In genomic region chr9:126321742-126322141, GRCh38 we compare ENCODE assay signal across 31 cellular contexts.
"Had no signal": no experiment of that assay in that cellular context is flagged by ENCODE, and none has a peak within 500 bp of the region (broad histone marks: within the 10 kb centered on the region; RNA-seq: fewer than 3 reads in every experiment).

No MANE protein-coding gene starts in this region.

- H3K36me3 Mint-ChIP-seq: naive B cell; neural progenitor cell; stimulated activated naive B cell treated with anti-CD40 and anti-IgM and Interleukin-4, amounts not matched to agents 10 μg/mL and 1 μg/mL and 100 μg/mL, for 72 hours had no signal

- H3K9me3 ChIP-seq: ovary, thyroid gland had no signal

- H3K9me3 Mint-ChIP-seq: natural killer cell treated with Interleukin-12 subunit alpha and Interleukin-12 subunit beta and Interleukin-15 and Interleukin-18, amount 100 ng/mL, for 72 hours; stimulated activated naive B cell treated with anti-CD40 and anti-IgM and Interleukin-4, amounts not matched to agents 10 μg/mL and 1 μg/mL and 100 μg/mL, for 72 hours had no signal

- FAIRE-seq: small intestine, urothelium cell line had no signal

- H3K27ac ChIP-seq: neural progenitor cell, ovary, parathyroid adenoma, psoas muscle, right lobe of liver, sigmoid colon, stomach, thoracic aorta, thyroid gland, tibial nerve, upper lobe of left lung, vagina had no signal

- H3K4me1 ChIP-seq: parathyroid adenoma, psoas muscle, right lobe of liver had no signal

- H3K27ac Mint-ChIP-seq: naive B cell; naive thymus-derived CD8-positive, alpha-beta T cell; natural killer cell treated with Interleukin-12 subunit alpha and Interleukin-12 subunit beta and Interleukin-15 and Interleukin-18, amount 100 ng/mL, for 72 hours; nephron progenitor cell; neural progenitor cell; progenitor cell of endocrine pancreas; stimulated activated naive B cell treated with anti-CD40 and anti-IgM and Interleukin-4, amounts not matched to agents 10 μg/mL and 1 μg/mL and 100 μg/mL, for 72 hours; stimulated activated naive CD8-positive, alpha-beta T cell treated with anti-CD3 and anti-CD28 coated beads, Interleukin-15, Interleukin-2, amounts not matched to agents 100 ng/mL and 50 ng/mL, for 24 hours had no signal

- DNase-seq: naive B cell; naive thymus-derived CD8-positive, alpha-beta T cell; nephron progenitor cell; occipital lobe; ovary; posterior cingulate gyrus; psoas muscle; right cardiac atrium; right lobe of liver; sigmoid colon; small intestine; stimulated activated CD4-positive, alpha-beta T cell treated with anti-CD3 and anti-CD28 coated beads, Interleukin-12 subunit alpha, Interleukin-12 subunit beta, amount 100 ng/mL, for 4 hours; stimulated activated CD4-positive, alpha-beta T cell treated with anti-CD3 and anti-CD28 coated beads, Interleukin-1b, Interleukin-23, amount 100 ng/mL, for 48 hours; stimulated activated CD4-positive, alpha-beta T cell treated with anti-CD3 and anti-CD28 coated beads, Interleukin-4, amount 100 ng/mL, for 1 hour; stimulated activated CD4-positive, alpha-beta T cell treated with anti-CD3 and anti-CD28 coated beads, Interleukin-4, amount 100 ng/mL, for 4 hours; stimulated activated CD8-positive, alpha-beta memory T cell treated with anti-CD3 and anti-CD28 coated beads, Interleukin-4, amount 100 ng/mL, for 48 hours; stimulated activated naive B cell treated with anti-CD40 and anti-IgM and Interleukin-4, amounts not matched to agents 10 μg/mL and 1 μg/mL and 100 μg/mL, for 72 hours; stimulated activated naive CD4-positive, alpha-beta T cell treated with Interleukin-2 at 50 U/mL for 16 hours; stomach; thyroid gland; trophoblast cell; upper lobe of left lung had no signal

- H3K4me3 ChIP-seq: neural progenitor cell, ovary, psoas muscle, right lobe of liver, sigmoid colon, stomach, thoracic aorta, thyroid gland, tibial nerve, upper lobe of left lung, vagina had no signal

- ATAC-seq: naive thymus-derived CD8-positive, alpha-beta T cell; natural killer cell treated with Interleukin-12 subunit alpha and Interleukin-12 subunit beta and Interleukin-15 and Interleukin-18, amount 100 ng/mL, for 72 hours; psoas muscle; right cardiac atrium; right lobe of liver; stimulated activated naive B cell treated with anti-CD40 and anti-IgM and Interleukin-4, amounts not matched to agents 10 μg/mL and 1 μg/mL and 100 μg/mL, for 72 hours had no signal

- H3K4me2 ChIP-seq: neural progenitor cell had no signal

- H3K4me3 Mint-ChIP-seq: naive thymus-derived CD8-positive, alpha-beta T cell; natural killer cell treated with Interleukin-12 subunit alpha and Interleukin-12 subunit beta and Interleukin-15 and Interleukin-18, amount 100 ng/mL, for 72 hours; nephron progenitor cell; neural progenitor cell; stimulated activated naive B cell treated with anti-CD40 and anti-IgM and Interleukin-4, amounts not matched to agents 10 μg/mL and 1 μg/mL and 100 μg/mL, for 72 hours; stimulated activated naive CD8-positive, alpha-beta T cell treated with anti-CD3 and anti-CD28 coated beads, Interleukin-15, Interleukin-2, amounts not matched to agents 100 ng/mL and 50 ng/mL, for 24 hours had no signal

- H3K27me3 Mint-ChIP-seq: naive thymus-derived CD8-positive, alpha-beta T cell; progenitor cell of endocrine pancreas had no signal
